ENCODE assay signal across 19 cellular contexts in the genomic region with DNA sequence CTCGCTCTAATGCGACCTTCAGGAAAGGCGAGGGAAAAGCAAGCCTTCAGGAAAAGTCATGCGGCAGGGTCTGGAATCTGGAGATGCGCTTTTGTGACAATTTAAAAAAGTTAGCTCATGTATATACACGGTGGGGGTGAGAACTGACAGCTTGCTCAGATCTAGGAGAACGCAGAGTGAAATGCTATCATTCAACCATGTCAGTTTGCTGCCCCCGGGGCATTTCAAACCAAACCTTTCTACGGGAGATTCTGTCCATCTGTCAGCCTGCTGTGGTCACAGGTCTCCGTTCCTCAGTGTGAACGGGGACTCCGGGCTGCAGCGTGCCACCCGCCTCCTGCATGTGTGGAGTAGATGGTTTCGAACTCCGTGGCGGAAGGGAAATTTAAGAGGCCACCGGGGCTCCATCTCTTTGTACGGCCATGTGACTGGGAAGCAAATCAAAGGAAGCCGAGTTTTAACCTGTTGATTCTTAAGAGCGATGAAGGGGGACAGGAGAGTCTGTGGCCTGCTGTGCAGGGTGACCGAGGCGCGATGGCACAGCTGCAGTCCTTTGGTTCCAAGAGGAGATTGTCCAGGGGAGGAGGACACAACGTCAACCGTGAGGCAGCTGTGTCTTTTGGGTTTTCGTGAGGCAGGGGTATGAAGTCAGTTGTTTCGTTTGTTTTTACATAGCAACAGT. TPM values are rescaled to one million over a fixed set of nuclear protein-coding genes. Genes with fewer than 3 reads are reported as not detected.
DNase-seq lines count a peak whose midpoint lies in the region; ATAC-seq and TF ChIP-seq lines count a peak whose summit lies in the region.
"Had no signal": no experiment of that assay in that cellular context is flagged by ENCODE, and none has a peak within 500 bp of the region (broad histone marks: within the 10 kb centered on the region; RNA-seq: fewer than 3 reads in every experiment).

No MANE protein-coding gene starts in this region.

- H3K36me3 ChIP-seq in CD8-positive, alpha-beta T cell (ENCODE audit: insufficient read depth, low read length), result peaks cover 39% of the 10 kb centered on the region
- H3K36me3 ChIP-seq in naive thymus-derived CD4-positive, alpha-beta T cell (ENCODE audit: control insufficient read depth in 2 of 3, insufficient read depth in 3 of 3, low read length in 3 of 3), result peaks cover 0 to 54% (median 15%) of the 10 kb centered on the region in 3 experiments

- no peaks in the 10 kb centered on the region for H3K9me3 Mint-ChIP-seq in CD8-positive, alpha-beta T cell
- no peaks in the 10 kb centered on the region for H3K9me3 Mint-ChIP-seq in activated CD4-positive, alpha-beta memory T cell treated with anti-CD3 and anti-CD28 coated beads, Interleukin-2, amount 10 ng/mL, durations not matched to agents 7 days and 5 days
- peaks cover 0 to 4% (median 0%) of the 10 kb centered on the region in 11 donors for H3K9me3 Mint-ChIP-seq in naive thymus-derived CD4-positive, alpha-beta T cell

- no peak for ATAC-seq in CD8-positive, alpha-beta T cell
- no peak for ATAC-seq in naive thymus-derived CD4-positive, alpha-beta T cell
- ATAC-seq in HG02870 (IDR thresholded peaks at IDR 0.05; ENCODE audit: unreplicated experiment) (no peak), HG03457 (IDR thresholded peaks at IDR 0.05; ENCODE audit: unreplicated experiment) (no peak)
- ATAC-seq: mucosa of descending colon had no signal

- no peak overlapping the region for H3K27ac ChIP-seq in CD8-positive, alpha-beta T cell (ENCODE audit: low read depth, low read length)
- H3K27ac ChIP-seq in naive thymus-derived CD4-positive, alpha-beta T cell (ENCODE audit: low read depth, low read length), result peak overlapping the region; percentile 30
- H3K27ac ChIP-seq: spleen had no signal

- POLR2A ChIA-PET in CD8-positive, alpha-beta T cell (lab: Charles Lee), result no interaction called here
- POLR2A ChIA-PET in activated CD4-positive, alpha-beta memory T cell treated with anti-CD3 and anti-CD28 coated beads, Interleukin-2, amount 10 ng/mL, durations not matched to agents 7 days and 5 days (lab: Charles Lee), result no interaction called here
- POLR2A ChIA-PET in naive thymus-derived CD4-positive, alpha-beta T cell (lab: Charles Lee), result interaction anchor here (0.8 to 6.4 kb wide), 2 partner anchors 24 to 161 kb away, joined by 3 to 64 read pairs; partner anchors contain the start of gene ANKH

- H3K4me3 Mint-ChIP-seq in CD8-positive, alpha-beta T cell, result no peak overlapping the region
- no peak overlapping the region for H3K4me3 Mint-ChIP-seq in activated CD4-positive, alpha-beta memory T cell treated with anti-CD3 and anti-CD28 coated beads, Interleukin-2, amount 10 ng/mL, durations not matched to agents 7 days and 5 days
- no peak overlapping the region for H3K4me3 Mint-ChIP-seq in naive thymus-derived CD4-positive, alpha-beta T cell

- H3K27me3 ChIP-seq in CD8-positive, alpha-beta T cell (ENCODE audit: insufficient read depth, low read length), result no peaks in the 10 kb centered on the region
- H3K27me3 ChIP-seq in naive thymus-derived CD4-positive, alpha-beta T cell (ENCODE audit: control insufficient read depth in 2 of 2, insufficient read depth in 2 of 2, low read length in 2 of 2), result no peaks in the 10 kb centered on the region
- H3K27me3 ChIP-seq: BE2C, spleen had no signal

- TF ChIP-seq CTCF in CD8-positive, alpha-beta T cell (IDR thresholded peaks at IDR 0.05), result no peak

- DNase-seq in activated CD8-positive, alpha-beta memory T cell treated with anti-CD3 and anti-CD28 coated beads for 24 hours, result peak; percentile 43
- no peak for DNase-seq in activated CD8-positive, alpha-beta memory T cell treated with anti-CD3 and anti-CD28 coated beads, Interleukin-2, amount 50 U/mL, for 4 hours
- no peak for DNase-seq in CD8-positive, alpha-beta T cell
- DNase-seq in activated CD4-positive, alpha-beta memory T cell treated with anti-CD3 and anti-CD28 coated beads, Interleukin-2, amount 10 ng/mL, durations not matched to agents 7 days and 5 days, result no peak
- DNase-seq in naive thymus-derived CD4-positive, alpha-beta T cell, result no peak
- DNase-seq in NCI-H128 (lab: John Stamatoyannopoulos, UW; ENCODE audit: unreplicated experiment), result no peak
- DNase-seq: activated CD4-positive, CD25-positive, alpha-beta regulatory T cell treated with anti-CD3 and anti-CD28 coated beads, Interleukin-2, amount 50 U/mL, for 72 hours; amniotic stem cell; BE2C; EL; left ventricle myocardium superior; mucosa of descending colon; NCI-H1417; NCI-H524 treated with DMSO at 0.1 percent for 48 hours; occipital lobe; spleen; stimulated activated CD4-positive, alpha-beta T cell treated with anti-CD3 and anti-CD28 coated beads, Interleukin-4, amount 100 ng/mL, for 24 hours had no signal

- H3K36me3 Mint-ChIP-seq in CD8-positive, alpha-beta T cell, result peaks cover 82% of the 10 kb centered on the region
- H3K36me3 Mint-ChIP-seq in activated CD4-positive, alpha-beta memory T cell treated with anti-CD3 and anti-CD28 coated beads, Interleukin-2, amount 10 ng/mL, durations not matched to agents 7 days and 5 days (ENCODE audit: low read depth), result peaks cover 88% of the 10 kb centered on the region
- H3K36me3 Mint-ChIP-seq in naive thymus-derived CD4-positive, alpha-beta T cell, result peaks cover 25 to 65% (median 34%) of the 10 kb centered on the region in 5 donors

- CTCF ChIA-PET in CD8-positive, alpha-beta T cell (lab: Charles Lee), result interaction anchor here (0.6 to 2.2 kb wide), 5 partner anchors 14 to 282 kb away, joined by 3 to 8 read pairs (median 4); no protein-coding TSS in a partner anchor
- CTCF ChIA-PET in activated CD4-positive, alpha-beta memory T cell treated with anti-CD3 and anti-CD28 coated beads, Interleukin-2, amount 10 ng/mL, durations not matched to agents 7 days and 5 days (lab: Charles Lee), result no interaction called here
- CTCF ChIA-PET in naive thymus-derived CD4-positive, alpha-beta T cell (lab: Charles Lee), result interaction anchor here (1.2 kb wide), 1 partner anchor 17 kb away, joined by 3 read pairs; no protein-coding TSS in a partner anchor

- intact Hi-C loops in CD8-positive, alpha-beta T cell (cut with DNase I, micrococcal nuclease), result no loop called here
- intact Hi-C loops in naive thymus-derived CD4-positive, alpha-beta T cell (cut with micrococcal nuclease), result no loop called here

- peak overlapping the region; percentile 71 for H3K27ac Mint-ChIP-seq in CD8-positive, alpha-beta T cell
- H3K27ac Mint-ChIP-seq in activated CD4-positive, alpha-beta memory T cell treated with anti-CD3 and anti-CD28 coated beads, Interleukin-2, amount 10 ng/mL, durations not matched to agents 7 days and 5 days, result peak overlapping the region; percentile 12
- peak overlapping the region; percentile 62 to 100 (median 90) for H3K27ac Mint-ChIP-seq in naive thymus-derived CD4-positive, alpha-beta T cell

- H3K9me3 ChIP-seq in CD8-positive, alpha-beta T cell (ENCODE audit: low read length), result no peaks in the 10 kb centered on the region
- H3K9me3 ChIP-seq in naive thymus-derived CD4-positive, alpha-beta T cell (ENCODE audit: control insufficient read depth in 2 of 3, low read length in 3 of 3), result no peaks in the 10 kb centered on the region
- H3K9me3 ChIP-seq: BE2C, mucosa of descending colon, spleen had no signal

- no peaks in the 10 kb centered on the region for H3K27me3 Mint-ChIP-seq in CD8-positive, alpha-beta T cell (ENCODE audit: low read depth)
- H3K27me3 Mint-ChIP-seq in activated CD4-positive, alpha-beta memory T cell treated with anti-CD3 and anti-CD28 coated beads, Interleukin-2, amount 10 ng/mL, durations not matched to agents 7 days and 5 days, result no peaks in the 10 kb centered on the region
- no peaks in the 10 kb centered on the region for H3K27me3 Mint-ChIP-seq in naive thymus-derived CD4-positive, alpha-beta T cell

- peaks cover 41% of the 10 kb centered on the region for H3K4me1 ChIP-seq in CD8-positive, alpha-beta T cell (ENCODE audit: insufficient read depth, low read length)
- peaks cover 31 to 39% of the 10 kb centered on the region in 2 donors for H3K4me1 ChIP-seq in naive thymus-derived CD4-positive, alpha-beta T cell (ENCODE audit: control insufficient read depth in 2 of 2, insufficient read depth in 2 of 2, low read length in 2 of 2)

- H3K4me1 Mint-ChIP-seq in CD8-positive, alpha-beta T cell (ENCODE audit: low read depth), result peaks cover 48% of the 10 kb centered on the region
- peaks cover 52% of the 10 kb centered on the region for H3K4me1 Mint-ChIP-seq in activated CD4-positive, alpha-beta memory T cell treated with anti-CD3 and anti-CD28 coated beads, Interleukin-2, amount 10 ng/mL, durations not matched to agents 7 days and 5 days
- peaks cover 35 to 67% (median 53%) of the 10 kb centered on the region in 7 donors for H3K4me1 Mint-ChIP-seq in naive thymus-derived CD4-positive, alpha-beta T cell

- no peak overlapping the region for H3K4me3 ChIP-seq in CD8-positive, alpha-beta T cell (ENCODE audit: low read depth, low read length)
- no peak overlapping the region for H3K4me3 ChIP-seq in naive thymus-derived CD4-positive, alpha-beta T cell (ENCODE audit: low read length)
- H3K4me3 ChIP-seq: mucosa of descending colon, spleen had no signal

RNA-seq across cellular contexts. Expression of gene OTULIN, which starts 45.9 kb away (rescaled TPM):
- 100 to 1,000 TPM; 135 to 140 TPM for total RNA-seq in CD8-positive, alpha-beta T cell
- total RNA-seq in activated CD4-positive, alpha-beta memory T cell treated with anti-CD3 and anti-CD28 coated beads, Interleukin-2, amount 10 ng/mL, durations not matched to agents 7 days and 5 days, result 10 to 100 TPM; 69.6 to 71.7 TPM
- total RNA-seq in naive thymus-derived CD4-positive, alpha-beta T cell, result 10 to 100 TPM; 48.3 to 66.9 (median 58.2) TPM
- polyA plus RNA-seq in naive thymus-derived CD4-positive, alpha-beta T cell, result 10 to 100 TPM; 12.1 to 13.6 TPM

Comparison
In these comparisons a context has a peak if more than half of its experiments do, and no peak if none do; other contexts are left out.
1. H3K27ac Mint-ChIP-seq: peak in every context shown above with its lines; median percentile 90 in naive thymus-derived CD4-positive, alpha-beta T cell; 71 in CD8-positive, alpha-beta T cell; 12 in activated CD4-positive, alpha-beta memory T cell treated with anti-CD3 and anti-CD28 coated beads, Interleukin-2, amount 10 ng/mL, durations not matched to agents 7 days and 5 days.